1 cellular context compared by ENCODE assay signal in the genomic region with DNA sequence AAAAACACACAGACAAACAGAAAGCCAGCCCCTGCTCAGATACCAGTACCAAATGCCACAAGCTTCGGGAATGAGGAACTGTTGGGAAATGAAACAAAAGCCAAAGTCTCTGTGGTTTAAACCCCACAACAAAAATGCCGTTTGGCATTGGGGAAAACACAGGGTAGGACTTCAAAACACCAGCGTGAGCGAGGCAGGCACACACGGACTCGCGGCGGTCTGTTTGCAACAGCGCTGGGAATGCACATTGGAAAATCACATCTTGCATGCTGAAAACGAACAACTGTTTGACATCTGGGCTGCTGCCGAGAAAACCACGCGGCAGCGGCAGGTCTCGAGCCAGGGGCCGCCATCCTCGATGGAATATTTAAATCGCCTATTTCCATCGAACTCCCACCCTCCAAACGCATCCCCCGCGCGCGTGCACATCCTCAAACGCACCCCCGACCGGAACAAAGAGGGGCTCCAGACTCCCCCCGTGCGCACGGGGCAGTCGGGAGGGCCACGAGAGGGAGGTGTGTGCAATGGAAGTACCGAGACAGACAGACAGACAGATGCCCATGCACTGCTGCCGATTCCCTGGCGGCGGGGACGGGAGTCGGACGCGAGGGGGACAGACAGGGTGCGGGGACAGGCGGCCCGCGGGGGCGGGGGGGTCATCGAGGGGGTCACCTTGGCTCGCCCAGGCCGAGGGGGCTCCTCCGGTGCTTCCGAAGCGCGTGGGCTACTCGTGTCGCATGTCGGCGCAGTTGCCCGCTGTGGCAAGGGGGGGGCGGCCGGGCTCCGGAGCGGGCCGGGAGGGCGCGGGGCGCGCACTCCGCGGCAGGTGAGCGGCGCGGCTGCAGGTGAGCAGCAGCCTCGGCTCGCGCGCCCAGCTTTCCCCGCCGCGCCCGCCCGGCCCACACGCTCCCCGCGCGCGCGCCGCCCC.
TF ChIP-seq lines count a peak whose summit lies in the region.

A gene with protein sequence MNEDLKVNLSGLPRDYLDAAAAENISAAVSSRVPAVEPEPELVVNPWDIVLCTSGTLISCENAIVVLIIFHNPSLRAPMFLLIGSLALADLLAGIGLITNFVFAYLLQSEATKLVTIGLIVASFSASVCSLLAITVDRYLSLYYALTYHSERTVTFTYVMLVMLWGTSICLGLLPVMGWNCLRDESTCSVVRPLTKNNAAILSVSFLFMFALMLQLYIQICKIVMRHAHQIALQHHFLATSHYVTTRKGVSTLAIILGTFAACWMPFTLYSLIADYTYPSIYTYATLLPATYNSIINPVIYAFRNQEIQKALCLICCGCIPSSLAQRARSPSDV (minus strand): TSS at position 880 of the 928 bp plus-strand sequence. CDS start 959 bp downstream, outside the sequence.

TF ChIP-seq in neural cell, 6 proteins besides CTCF, POLR2A, EP300 and RAD21 (continued from another document):
- TF ChIP-seq, protein P1, sequence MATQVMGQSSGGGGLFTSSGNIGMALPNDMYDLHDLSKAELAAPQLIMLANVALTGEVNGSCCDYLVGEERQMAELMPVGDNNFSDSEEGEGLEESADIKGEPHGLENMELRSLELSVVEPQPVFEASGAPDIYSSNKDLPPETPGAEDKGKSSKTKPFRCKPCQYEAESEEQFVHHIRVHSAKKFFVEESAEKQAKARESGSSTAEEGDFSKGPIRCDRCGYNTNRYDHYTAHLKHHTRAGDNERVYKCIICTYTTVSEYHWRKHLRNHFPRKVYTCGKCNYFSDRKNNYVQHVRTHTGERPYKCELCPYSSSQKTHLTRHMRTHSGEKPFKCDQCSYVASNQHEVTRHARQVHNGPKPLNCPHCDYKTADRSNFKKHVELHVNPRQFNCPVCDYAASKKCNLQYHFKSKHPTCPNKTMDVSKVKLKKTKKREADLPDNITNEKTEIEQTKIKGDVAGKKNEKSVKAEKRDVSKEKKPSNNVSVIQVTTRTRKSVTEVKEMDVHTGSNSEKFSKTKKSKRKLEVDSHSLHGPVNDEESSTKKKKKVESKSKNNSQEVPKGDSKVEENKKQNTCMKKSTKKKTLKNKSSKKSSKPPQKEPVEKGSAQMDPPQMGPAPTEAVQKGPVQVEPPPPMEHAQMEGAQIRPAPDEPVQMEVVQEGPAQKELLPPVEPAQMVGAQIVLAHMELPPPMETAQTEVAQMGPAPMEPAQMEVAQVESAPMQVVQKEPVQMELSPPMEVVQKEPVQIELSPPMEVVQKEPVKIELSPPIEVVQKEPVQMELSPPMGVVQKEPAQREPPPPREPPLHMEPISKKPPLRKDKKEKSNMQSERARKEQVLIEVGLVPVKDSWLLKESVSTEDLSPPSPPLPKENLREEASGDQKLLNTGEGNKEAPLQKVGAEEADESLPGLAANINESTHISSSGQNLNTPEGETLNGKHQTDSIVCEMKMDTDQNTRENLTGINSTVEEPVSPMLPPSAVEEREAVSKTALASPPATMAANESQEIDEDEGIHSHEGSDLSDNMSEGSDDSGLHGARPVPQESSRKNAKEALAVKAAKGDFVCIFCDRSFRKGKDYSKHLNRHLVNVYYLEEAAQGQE (IDR thresholded peaks at IDR 0.05; ENCODE audit: borderline replicate concordance) = peak; percentile 69
- TF ChIP-seq TAF1 (IDR thresholded peaks at IDR 0.05; ENCODE audit: low read depth) = no peak
- no peak for TF ChIP-seq EZH2 (IDR thresholded peaks at IDR 0.05; ENCODE audit: borderline replicate concordance, insufficient read depth, low read length, poor library complexity, severe bottlenecking)
- TF ChIP-seq POLR2AphosphoS5 (IDR thresholded peaks at IDR 0.05) = peak; percentile 57
- TF ChIP-seq SMC3 (conservative IDR thresholded peaks at IDR 0.05; ENCODE audit: poor library complexity) = no peak
TF ChIP-seq in neural cell: peak in this region for 3.
